In the genomic region with DNA sequence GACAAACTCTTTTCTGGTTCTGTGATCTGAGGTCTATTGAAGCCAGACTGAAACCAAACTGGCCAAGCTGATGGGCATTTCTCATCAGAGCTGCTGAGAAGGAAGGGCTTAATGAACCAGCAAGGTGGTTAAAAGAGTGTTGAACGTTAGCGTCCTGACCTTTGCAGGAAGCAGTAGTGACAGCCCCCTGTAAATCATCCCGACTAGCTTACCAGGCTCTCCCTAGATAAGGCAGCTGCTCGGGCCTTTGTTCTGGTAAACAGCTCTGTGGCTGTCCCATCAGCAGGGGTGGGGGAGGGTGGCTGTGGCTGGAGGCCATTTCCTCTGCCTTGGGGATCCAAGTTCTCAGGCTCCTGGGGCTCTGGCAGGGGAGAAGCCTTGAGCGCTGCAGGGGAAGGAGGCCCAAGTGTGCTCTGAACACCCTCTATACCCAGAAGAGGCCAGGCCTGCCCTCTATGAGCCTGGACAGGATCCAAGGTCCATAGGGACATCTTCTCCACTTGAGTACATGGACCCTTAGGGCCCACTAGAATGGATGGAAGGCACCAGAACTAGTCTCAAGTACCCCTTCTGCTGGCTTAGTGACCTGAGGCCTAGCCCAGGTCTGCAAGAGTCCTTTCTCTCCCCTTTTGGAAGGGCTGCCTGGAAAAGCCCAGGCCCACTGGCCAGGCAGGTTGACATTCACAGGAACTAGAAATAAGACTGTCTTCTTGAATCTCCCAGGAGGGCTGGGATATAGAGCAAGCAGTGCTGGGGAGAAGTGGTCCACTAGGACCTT, we compare ENCODE assay signal across 1 cellular context.
TF ChIP-seq lines count a peak whose summit lies in the region.

No MANE protein-coding gene starts in this region.

TF ChIP-seq in HepG2, 621 proteins besides CTCF, POLR2A, EP300 and RAD21 (continued from another document):
- TF ChIP-seq, protein P1, sequence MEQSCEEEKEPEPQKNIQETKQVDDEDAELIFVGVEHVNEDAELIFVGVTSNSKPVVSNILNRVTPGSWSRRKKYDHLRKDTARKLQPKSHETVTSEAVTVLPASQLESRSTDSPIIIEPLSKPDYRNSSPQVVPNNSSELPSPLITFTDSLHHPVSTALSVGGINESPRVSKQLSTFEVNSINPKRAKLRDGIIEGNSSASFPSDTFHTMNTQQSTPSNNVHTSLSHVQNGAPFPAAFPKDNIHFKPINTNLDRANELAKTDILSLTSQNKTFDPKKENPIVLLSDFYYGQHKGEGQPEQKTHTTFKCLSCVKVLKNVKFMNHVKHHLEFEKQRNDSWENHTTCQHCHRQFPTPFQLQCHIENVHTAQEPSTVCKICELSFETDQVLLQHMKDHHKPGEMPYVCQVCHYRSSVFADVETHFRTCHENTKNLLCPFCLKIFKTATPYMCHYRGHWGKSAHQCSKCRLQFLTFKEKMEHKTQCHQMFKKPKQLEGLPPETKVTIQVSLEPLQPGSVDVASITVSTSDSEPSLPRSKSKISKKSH (CRISPR knock-in tag; IDR thresholded peaks at IDR 0.05; ENCODE audit: borderline replicate concordance) = no peak
- TF ChIP-seq CBFB (CRISPR knock-in tag; IDR thresholded peaks at IDR 0.05) = no peak
- no peak for TF ChIP-seq DMAP1 (CRISPR knock-in tag; IDR thresholded peaks at IDR 0.05)
- no peak for TF ChIP-seq ATRX (CRISPR knock-in tag; IDR thresholded peaks at IDR 0.05; ENCODE audit: borderline replicate concordance)
- TF ChIP-seq RARG (CRISPR knock-in tag; IDR thresholded peaks at IDR 0.05; ENCODE audit: low read depth) = no peak
- TF ChIP-seq ZNF550 (CRISPR knock-in tag; IDR thresholded peaks at IDR 0.05; ENCODE audit: borderline replicate concordance) = no peak
- no peak for TF ChIP-seq CEBPZ (IDR thresholded peaks at IDR 0.05; ENCODE audit: low read length)
- no peak for TF ChIP-seq ZNF121 (CRISPR knock-in tag; IDR thresholded peaks at IDR 0.05)
- TF ChIP-seq, protein P2, sequence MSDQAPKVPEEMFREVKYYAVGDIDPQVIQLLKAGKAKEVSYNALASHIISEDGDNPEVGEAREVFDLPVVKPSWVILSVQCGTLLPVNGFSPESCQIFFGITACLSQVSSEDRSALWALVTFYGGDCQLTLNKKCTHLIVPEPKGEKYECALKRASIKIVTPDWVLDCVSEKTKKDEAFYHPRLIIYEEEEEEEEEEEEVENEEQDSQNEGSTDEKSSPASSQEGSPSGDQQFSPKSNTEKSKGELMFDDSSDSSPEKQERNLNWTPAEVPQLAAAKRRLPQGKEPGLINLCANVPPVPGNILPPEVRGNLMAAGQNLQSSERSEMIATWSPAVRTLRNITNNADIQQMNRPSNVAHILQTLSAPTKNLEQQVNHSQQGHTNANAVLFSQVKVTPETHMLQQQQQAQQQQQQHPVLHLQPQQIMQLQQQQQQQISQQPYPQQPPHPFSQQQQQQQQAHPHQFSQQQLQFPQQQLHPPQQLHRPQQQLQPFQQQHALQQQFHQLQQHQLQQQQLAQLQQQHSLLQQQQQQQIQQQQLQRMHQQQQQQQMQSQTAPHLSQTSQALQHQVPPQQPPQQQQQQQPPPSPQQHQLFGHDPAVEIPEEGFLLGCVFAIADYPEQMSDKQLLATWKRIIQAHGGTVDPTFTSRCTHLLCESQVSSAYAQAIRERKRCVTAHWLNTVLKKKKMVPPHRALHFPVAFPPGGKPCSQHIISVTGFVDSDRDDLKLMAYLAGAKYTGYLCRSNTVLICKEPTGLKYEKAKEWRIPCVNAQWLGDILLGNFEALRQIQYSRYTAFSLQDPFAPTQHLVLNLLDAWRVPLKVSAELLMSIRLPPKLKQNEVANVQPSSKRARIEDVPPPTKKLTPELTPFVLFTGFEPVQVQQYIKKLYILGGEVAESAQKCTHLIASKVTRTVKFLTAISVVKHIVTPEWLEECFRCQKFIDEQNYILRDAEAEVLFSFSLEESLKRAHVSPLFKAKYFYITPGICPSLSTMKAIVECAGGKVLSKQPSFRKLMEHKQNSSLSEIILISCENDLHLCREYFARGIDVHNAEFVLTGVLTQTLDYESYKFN (CRISPR knock-in tag; conservative IDR thresholded peaks at IDR 0.05) = no peak
- no peak for TF ChIP-seq SNAI1 (CRISPR knock-in tag; IDR thresholded peaks at IDR 0.05; ENCODE audit: borderline replicate concordance)
